19 cellular contexts compared by ENCODE assay signal in genomic region chr11:6673523-6673922, GRCh38. TPM values are rescaled to one million over a fixed set of nuclear protein-coding genes. Genes with fewer than 3 reads are reported as not detected.
A peak's percentile ranks its signal among the peaks of the same experiment; 100 is the strongest.
DNase-seq lines count a peak whose midpoint lies in the region; ATAC-seq and TF ChIP-seq lines count a peak whose summit lies in the region.
"Had no signal": no experiment of that assay in that cellular context is flagged by ENCODE, and none has a peak within 500 bp of the region (broad histone marks: within the 10 kb centered on the region; RNA-seq: fewer than 3 reads in every experiment).

No MANE protein-coding gene starts in this region.

- no peak overlapping the region for H3K4me2 ChIP-seq in neural progenitor cell
- H3K4me2 ChIP-seq: KMS-11, PC-9 had no signal

- no peaks in the 10 kb centered on the region for H3K79me2 ChIP-seq in neural progenitor cell (ENCODE audit: low read depth)

- TF ChIP-seq CTCF in neural progenitor cell (IDR thresholded peaks at IDR 0.05), result no peak

- H3K4me1 ChIP-seq in neural progenitor cell, result no peaks in the 10 kb centered on the region
- H3K4me1 ChIP-seq: Caco-2 had no signal

- H3K4me3 Mint-ChIP-seq in T-helper 1 cell treated with Interleukin-12 subunit alpha and Interleukin-12 subunit beta and Interleukin-4 antibody, amounts not matched to agents 30 μg/mL and 1 μg/mL, for 36 hours, result peak overlapping the region; percentile 36
- H3K4me3 Mint-ChIP-seq in activated naive CD4-positive, alpha-beta T cell treated with anti-CD3 and anti-CD28 coated beads, Interleukin-2, amount 50 U/mL, for 24 hours, result peak overlapping the region; percentile 47
- H3K4me3 Mint-ChIP-seq in activated T-helper 1 cell treated with anti-CD3 and anti-CD28 coated beads, Interleukin-12 subunit alpha, Interleukin-12 subunit beta, Interleukin-2, Interleukin-4 antibody, amounts not matched to agents 30 ng/mL and 10 ng/mL and 1 ng/mL, durations not matched to agents 14 hours and 24 hours and 36 hours, result peak overlapping the region; percentile 27
- H3K4me3 Mint-ChIP-seq in stimulated activated effector memory CD8-positive, alpha-beta T cell treated with anti-CD3 and anti-CD28 coated beads, Interleukin-12 subunit alpha, Interleukin-12 subunit beta, amount 100 ng/mL, for 72 hours, result no peak overlapping the region
- H3K4me3 Mint-ChIP-seq in neural progenitor cell, result no peak overlapping the region
- H3K4me3 Mint-ChIP-seq: CD14-positive monocyte, H9 had no signal

- H3F3A ChIP-seq in neural progenitor cell (ENCODE audit: low read depth), result no peaks in the 10 kb centered on the region

- no peak for DNase-seq in T-helper 1 cell
- no peak for DNase-seq in activated naive CD4-positive, alpha-beta T cell treated with anti-CD3 and anti-CD28 coated beads, Interleukin-2, amount 50 U/mL, for 72 hours (ENCODE audit: low spot score in 2 of 2)
- no peak for DNase-seq in activated T-helper 1 cell treated with anti-CD3 and anti-CD28 coated beads, Interleukin-12 subunit alpha, Interleukin-12 subunit beta, Interleukin-2, Interleukin-4 antibody, amounts not matched to agents 30 ng/mL and 10 ng/mL and 1 ng/mL, durations not matched to agents 14 hours and 24 hours and 36 hours (ENCODE audit: low spot score)
- no peak for DNase-seq in stimulated activated effector memory CD8-positive, alpha-beta T cell treated with anti-CD3 and anti-CD28 coated beads, Interleukin-12 subunit alpha, Interleukin-12 subunit beta, amount 100 ng/mL, for 72 hours (ENCODE audit: low spot score in 2 of 2)
- DNase-seq in neural progenitor cell (ENCODE audit: low spot score), result no peak
- DNase-seq: Caco-2, H9, NCI-H1417 treated with DMSO at 0.1 percent for 48 hours, NCI-H187 treated with DMSO at 0.1 percent for 48 hours, NCI-H345, NCI-H526, PC-9 had no signal

- H2AFZ ChIP-seq in neural progenitor cell (replicated peaks), result no peak overlapping the region
- H2AFZ ChIP-seq: PC-9 had no signal

- no peaks in the 10 kb centered on the region for H3K27me3 Mint-ChIP-seq in T-helper 1 cell treated with Interleukin-12 subunit alpha and Interleukin-12 subunit beta and Interleukin-4 antibody, amounts not matched to agents 30 μg/mL and 1 μg/mL, for 36 hours (ENCODE audit: low read depth)
- no peaks in the 10 kb centered on the region for H3K27me3 Mint-ChIP-seq in activated naive CD4-positive, alpha-beta T cell treated with anti-CD3 and anti-CD28 coated beads, Interleukin-2, amount 50 U/mL, for 24 hours
- no peaks in the 10 kb centered on the region for H3K27me3 Mint-ChIP-seq in activated T-helper 1 cell treated with anti-CD3 and anti-CD28 coated beads, Interleukin-12 subunit alpha, Interleukin-12 subunit beta, Interleukin-2, Interleukin-4 antibody, amounts not matched to agents 30 ng/mL and 10 ng/mL and 1 ng/mL, durations not matched to agents 14 hours and 24 hours and 36 hours (ENCODE audit: insufficient read depth)
- peaks cover 2% of the 10 kb centered on the region for H3K27me3 Mint-ChIP-seq in neural progenitor cell (ENCODE audit: insufficient read depth, low read depth)

- peaks cover 20% of the 10 kb centered on the region for H3K36me3 Mint-ChIP-seq in T-helper 1 cell treated with Interleukin-12 subunit alpha and Interleukin-12 subunit beta and Interleukin-4 antibody, amounts not matched to agents 30 μg/mL and 1 μg/mL, for 36 hours (ENCODE audit: low read depth)
- no peaks in the 10 kb centered on the region for H3K36me3 Mint-ChIP-seq in activated naive CD4-positive, alpha-beta T cell treated with anti-CD3 and anti-CD28 coated beads, Interleukin-2, amount 50 U/mL, for 24 hours
- H3K36me3 Mint-ChIP-seq in activated naive CD4-positive, alpha-beta T cell treated with anti-CD3 and anti-CD28 coated beads, Interleukin-2, amount 50 U/mL, for 72 hours, result peaks cover 0 to 7% of the 10 kb centered on the region in 2 donors
- peaks cover 15% of the 10 kb centered on the region for H3K36me3 Mint-ChIP-seq in activated T-helper 1 cell treated with anti-CD3 and anti-CD28 coated beads, Interleukin-12 subunit alpha, Interleukin-12 subunit beta, Interleukin-2, Interleukin-4 antibody, amounts not matched to agents 30 ng/mL and 10 ng/mL and 1 ng/mL, durations not matched to agents 14 hours and 24 hours and 36 hours (ENCODE audit: low read depth)
- H3K36me3 Mint-ChIP-seq in stimulated activated effector memory CD8-positive, alpha-beta T cell treated with anti-CD3 and anti-CD28 coated beads, Interleukin-12 subunit alpha, Interleukin-12 subunit beta, amount 100 ng/mL, for 72 hours, result no peaks in the 10 kb centered on the region
- H3K36me3 Mint-ChIP-seq in neural progenitor cell, result no peaks in the 10 kb centered on the region
- H3K36me3 Mint-ChIP-seq: CD14-positive monocyte had no signal

- no peak for ATAC-seq in activated naive CD4-positive, alpha-beta T cell treated with anti-CD3 and anti-CD28 coated beads, Interleukin-2, amount 50 U/mL, for 72 hours
- peak; percentile 47 for ATAC-seq in stimulated activated effector memory CD8-positive, alpha-beta T cell treated with anti-CD3 and anti-CD28 coated beads, Interleukin-12 subunit alpha, Interleukin-12 subunit beta, amount 100 ng/mL, for 72 hours
- ATAC-seq in HG02870 (IDR thresholded peaks at IDR 0.05; ENCODE audit: unreplicated experiment), result no peak

- no peaks in the 10 kb centered on the region for H3K36me3 ChIP-seq in neural progenitor cell

- H3K9me3 Mint-ChIP-seq in T-helper 1 cell treated with Interleukin-12 subunit alpha and Interleukin-12 subunit beta and Interleukin-4 antibody, amounts not matched to agents 30 μg/mL and 1 μg/mL, for 36 hours, result no peaks in the 10 kb centered on the region
- no peaks in the 10 kb centered on the region for H3K9me3 Mint-ChIP-seq in activated naive CD4-positive, alpha-beta T cell treated with anti-CD3 and anti-CD28 coated beads, Interleukin-2, amount 50 U/mL, for 24 hours
- peaks cover 7 to 20% of the 10 kb centered on the region in 2 donors for H3K9me3 Mint-ChIP-seq in activated naive CD4-positive, alpha-beta T cell treated with anti-CD3 and anti-CD28 coated beads, Interleukin-2, amount 50 U/mL, for 72 hours
- H3K9me3 Mint-ChIP-seq in activated T-helper 1 cell treated with anti-CD3 and anti-CD28 coated beads, Interleukin-12 subunit alpha, Interleukin-12 subunit beta, Interleukin-2, Interleukin-4 antibody, amounts not matched to agents 30 ng/mL and 10 ng/mL and 1 ng/mL, durations not matched to agents 14 hours and 24 hours and 36 hours, result peaks cover 3% of the 10 kb centered on the region
- H3K9me3 Mint-ChIP-seq in stimulated activated effector memory CD8-positive, alpha-beta T cell treated with anti-CD3 and anti-CD28 coated beads, Interleukin-12 subunit alpha, Interleukin-12 subunit beta, amount 100 ng/mL, for 72 hours, result no peaks in the 10 kb centered on the region
- no peaks in the 10 kb centered on the region for H3K9me3 Mint-ChIP-seq in neural progenitor cell
- H3K9me3 Mint-ChIP-seq: CD14-positive monocyte, H9 had no signal

- no peaks in the 10 kb centered on the region for H3K27me3 ChIP-seq in neural progenitor cell

- H3K4me3 ChIP-seq in neural progenitor cell, result no peak overlapping the region
- H3K4me3 ChIP-seq: PC-9 had no signal

- H3K4me1 Mint-ChIP-seq in T-helper 1 cell treated with Interleukin-12 subunit alpha and Interleukin-12 subunit beta and Interleukin-4 antibody, amounts not matched to agents 30 μg/mL and 1 μg/mL, for 36 hours (ENCODE audit: low read depth), result peaks cover 40% of the 10 kb centered on the region
- H3K4me1 Mint-ChIP-seq in activated naive CD4-positive, alpha-beta T cell treated with anti-CD3 and anti-CD28 coated beads, Interleukin-2, amount 50 U/mL, for 24 hours, result peaks cover 75% of the 10 kb centered on the region
- H3K4me1 Mint-ChIP-seq in activated T-helper 1 cell treated with anti-CD3 and anti-CD28 coated beads, Interleukin-12 subunit alpha, Interleukin-12 subunit beta, Interleukin-2, Interleukin-4 antibody, amounts not matched to agents 30 ng/mL and 10 ng/mL and 1 ng/mL, durations not matched to agents 14 hours and 24 hours and 36 hours (ENCODE audit: low read depth), result peaks cover 54% of the 10 kb centered on the region
- peaks cover 39% of the 10 kb centered on the region for H3K4me1 Mint-ChIP-seq in stimulated activated effector memory CD8-positive, alpha-beta T cell treated with anti-CD3 and anti-CD28 coated beads, Interleukin-12 subunit alpha, Interleukin-12 subunit beta, amount 100 ng/mL, for 72 hours
- no peaks in the 10 kb centered on the region for H3K4me1 Mint-ChIP-seq in neural progenitor cell
- H3K4me1 Mint-ChIP-seq: H9 had no signal

- intact Hi-C loops in activated T-helper 1 cell treated with anti-CD3 and anti-CD28 coated beads, Interleukin-12 subunit alpha, Interleukin-12 subunit beta, Interleukin-2, Interleukin-4 antibody, amounts not matched to agents 30 ng/mL and 10 ng/mL and 1 ng/mL, durations not matched to agents 14 hours and 24 hours and 36 hours (cut with micrococcal nuclease), result loop anchor here (1.0 kb wide), 1 partner anchor 9 kb away; no protein-coding TSS in a partner anchor

- no peaks in the 10 kb centered on the region for H3K9me3 ChIP-seq in neural progenitor cell (ENCODE audit: low read depth)
- H3K9me3 ChIP-seq: Caco-2 had no signal

- H3K27ac Mint-ChIP-seq in T-helper 1 cell treated with Interleukin-12 subunit alpha and Interleukin-12 subunit beta and Interleukin-4 antibody, amounts not matched to agents 30 μg/mL and 1 μg/mL, for 36 hours, result no peak overlapping the region
- H3K27ac Mint-ChIP-seq in activated naive CD4-positive, alpha-beta T cell treated with anti-CD3 and anti-CD28 coated beads, Interleukin-2, amount 50 U/mL, for 24 hours, result no peak overlapping the region
- peak overlapping the region in 1 of 2 donors; percentile 12 for H3K27ac Mint-ChIP-seq in activated naive CD4-positive, alpha-beta T cell treated with anti-CD3 and anti-CD28 coated beads, Interleukin-2, amount 50 U/mL, for 72 hours
- H3K27ac Mint-ChIP-seq in activated T-helper 1 cell treated with anti-CD3 and anti-CD28 coated beads, Interleukin-12 subunit alpha, Interleukin-12 subunit beta, Interleukin-2, Interleukin-4 antibody, amounts not matched to agents 30 ng/mL and 10 ng/mL and 1 ng/mL, durations not matched to agents 14 hours and 24 hours and 36 hours, result peak overlapping the region; percentile 25
- H3K27ac Mint-ChIP-seq in stimulated activated effector memory CD8-positive, alpha-beta T cell treated with anti-CD3 and anti-CD28 coated beads, Interleukin-12 subunit alpha, Interleukin-12 subunit beta, amount 100 ng/mL, for 72 hours, result no peak overlapping the region
- no peak overlapping the region for H3K27ac Mint-ChIP-seq in neural progenitor cell
- H3K27ac Mint-ChIP-seq: H9 had no signal

- H4K20me1 ChIP-seq in neural progenitor cell (ENCODE audit: low read depth), result no peaks in the 10 kb centered on the region

- no peak overlapping the region for H3K9ac ChIP-seq in neural progenitor cell
- H3K9ac ChIP-seq: KMS-11 had no signal

- no peak overlapping the region for H3K27ac ChIP-seq in neural progenitor cell
- H3K27ac ChIP-seq: 22Rv1, HL-60, KMS-11, PC-9 had no signal

RNA-seq across cellular contexts. Expression of gene MRPL17, which starts 9.6 kb away (rescaled TPM):
- 100 to 1,000 TPM in 1 of 2 donors, 10 to 100 TPM in 1; 92.4 to 104 TPM for total RNA-seq in activated naive CD4-positive, alpha-beta T cell treated with anti-CD3 and anti-CD28 coated beads, Interleukin-2, amount 50 U/mL, for 72 hours
- total RNA-seq in activated T-helper 1 cell treated with anti-CD3 and anti-CD28 coated beads, Interleukin-12 subunit alpha, Interleukin-12 subunit beta, Interleukin-2, Interleukin-4 antibody, amounts not matched to agents 30 ng/mL and 10 ng/mL and 1 ng/mL, durations not matched to agents 14 hours and 24 hours and 36 hours, result 121 and 132 TPM in 2 replicates
- total RNA-seq in neural progenitor cell (ENCODE audit: low replicate concordance), result 24.3 and 30.9 TPM in 2 replicates

RNA-seq across cellular contexts. Expression of gene DCHS1, which starts 17.9 kb away (rescaled TPM):
- total RNA-seq in activated naive CD4-positive, alpha-beta T cell treated with anti-CD3 and anti-CD28 coated beads, Interleukin-2, amount 50 U/mL, for 72 hours, result 1 to 10 TPM in 1 of 2 donors, under 1 TPM in 1; 0.82 to 2.1 TPM
- total RNA-seq in activated T-helper 1 cell treated with anti-CD3 and anti-CD28 coated beads, Interleukin-12 subunit alpha, Interleukin-12 subunit beta, Interleukin-2, Interleukin-4 antibody, amounts not matched to agents 30 ng/mL and 10 ng/mL and 1 ng/mL, durations not matched to agents 14 hours and 24 hours and 36 hours, result 0.24 and 0.39 TPM in 2 replicates
- total RNA-seq in neural progenitor cell (ENCODE audit: low replicate concordance), result 4.5 and 9.0 TPM in 2 replicates

RNA-seq across cellular contexts. Expression of gene TPP1, which starts 54.3 kb away (rescaled TPM):
- 10 to 100 TPM; 54.7 to 67.4 TPM for total RNA-seq in activated naive CD4-positive, alpha-beta T cell treated with anti-CD3 and anti-CD28 coated beads, Interleukin-2, amount 50 U/mL, for 72 hours
- 38.4 and 40.3 TPM in 2 replicates for total RNA-seq in activated T-helper 1 cell treated with anti-CD3 and anti-CD28 coated beads, Interleukin-12 subunit alpha, Interleukin-12 subunit beta, Interleukin-2, Interleukin-4 antibody, amounts not matched to agents 30 ng/mL and 10 ng/mL and 1 ng/mL, durations not matched to agents 14 hours and 24 hours and 36 hours
- 9.9 and 28.8 TPM in 2 replicates for total RNA-seq in neural progenitor cell (ENCODE audit: low replicate concordance)

Comparison
In these comparisons a context has a peak if more than half of its experiments do, and no peak if none do; other contexts are left out.
1. H3K4me3 Mint-ChIP-seq: peak in T-helper 1 cell treated with Interleukin-12 subunit alpha and Interleukin-12 subunit beta and Interleukin-4 antibody, amounts not matched to agents 30 μg/mL and 1 μg/mL, for 36 hours (single experiment), activated naive CD4-positive, alpha-beta T cell treated with anti-CD3 and anti-CD28 coated beads, Interleukin-2, amount 50 U/mL, for 24 hours (single experiment) and activated T-helper 1 cell treated with anti-CD3 and anti-CD28 coated beads, Interleukin-12 subunit alpha, Interleukin-12 subunit beta, Interleukin-2, Interleukin-4 antibody, amounts not matched to agents 30 ng/mL and 10 ng/mL and 1 ng/mL, durations not matched to agents 14 hours and 24 hours and 36 hours (single experiment); none in stimulated activated effector memory CD8-positive, alpha-beta T cell treated with anti-CD3 and anti-CD28 coated beads, Interleukin-12 subunit alpha, Interleukin-12 subunit beta, amount 100 ng/mL, for 72 hours (single experiment) and neural progenitor cell (single experiment).